Comparison of ENCODE assay signal across 30 cellular contexts in the genomic region with DNA sequence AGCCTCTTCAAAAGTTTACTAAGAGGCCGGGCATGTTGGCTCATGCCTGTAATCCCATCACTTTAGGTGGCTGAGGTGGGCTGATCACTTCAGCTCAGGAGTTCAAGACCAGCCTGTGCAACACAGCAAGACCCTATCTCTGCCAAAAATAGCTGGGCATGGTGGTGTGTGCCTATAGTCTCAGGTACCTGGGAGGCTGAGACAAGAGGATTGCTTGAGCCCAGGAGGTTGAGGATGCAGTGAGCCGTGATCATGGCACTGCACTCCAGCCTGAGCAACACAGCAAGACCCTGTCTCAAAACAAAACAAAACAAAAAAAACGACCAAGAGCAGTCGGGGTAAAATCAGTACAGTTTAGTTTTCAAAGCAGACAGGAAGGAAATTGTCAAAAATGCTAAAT. TPM values are rescaled to one million over a fixed set of nuclear protein-coding genes. Genes with fewer than 3 reads are reported as not detected.
DNase-seq lines count a peak whose midpoint lies in the region; ATAC-seq and TF ChIP-seq lines count a peak whose summit lies in the region.
"Had no signal": no experiment of that assay in that cellular context is flagged by ENCODE, and none has a peak within 500 bp of the region (broad histone marks: within the 10 kb centered on the region; RNA-seq: fewer than 3 reads in every experiment).

No MANE protein-coding gene starts in this region.

- H3K4me3 Mint-ChIP-seq in activated T-cell treated with anti-CD3 and anti-CD28 coated beads, Interleukin-2, amount 50 U/mL, for 24 hours = no peak overlapping the region
- peak overlapping the region; percentile 39 for H3K4me3 Mint-ChIP-seq in CD4-positive, alpha-beta T cell
- H3K4me3 Mint-ChIP-seq in activated CD4-positive, alpha-beta memory T cell treated with anti-CD3 and anti-CD28 coated beads for 36 hours = no peak overlapping the region
- H3K4me3 Mint-ChIP-seq in naive thymus-derived CD4-positive, alpha-beta T cell = peak overlapping the region; percentile 17 to 80 (median 49)

- no peak for ATAC-seq in CD4-positive, alpha-beta T cell (ENCODE audit: poor library complexity)
- ATAC-seq in naive thymus-derived CD4-positive, alpha-beta T cell = no peak
- no peak for ATAC-seq in HG03439 (IDR thresholded peaks at IDR 0.05; ENCODE audit: unreplicated experiment)
- ATAC-seq: A549, left lung, Panc1 had no signal

- no peaks in the 10 kb centered on the region for H3K27me3 Mint-ChIP-seq in activated T-cell treated with anti-CD3 and anti-CD28 coated beads, Interleukin-2, amount 50 U/mL, for 24 hours
- H3K27me3 Mint-ChIP-seq in CD4-positive, alpha-beta T cell = no peaks in the 10 kb centered on the region
- no peaks in the 10 kb centered on the region for H3K27me3 Mint-ChIP-seq in activated CD4-positive, alpha-beta memory T cell treated with anti-CD3 and anti-CD28 coated beads for 36 hours
- H3K27me3 Mint-ChIP-seq in naive thymus-derived CD4-positive, alpha-beta T cell = no peaks in the 10 kb centered on the region
- H3K27me3 Mint-ChIP-seq: naive B cell had no signal

- H3K27me3 ChIP-seq in CD4-positive, alpha-beta T cell (ENCODE audit: control insufficient read depth, insufficient read depth, low read length) = no peaks in the 10 kb centered on the region
- H3K27me3 ChIP-seq in naive thymus-derived CD4-positive, alpha-beta T cell (ENCODE audit: control insufficient read depth in 2 of 2, insufficient read depth in 2 of 2, low read length in 2 of 2) = no peaks in the 10 kb centered on the region
- H3K27me3 ChIP-seq: left lung, ovary had no signal

- POLR2A ChIA-PET in CD4-positive, alpha-beta T cell (lab: Charles Lee) = interaction anchor here (1.6 to 1.7 kb wide), 2 partner anchors 164 to 298 kb away, joined by 5 to 7 read pairs; partner anchors contain the start of gene TNRC6B
- POLR2A ChIA-PET in activated CD4-positive, alpha-beta memory T cell treated with anti-CD3 and anti-CD28 coated beads for 36 hours (lab: Charles Lee) = no interaction called here
- POLR2A ChIA-PET in naive thymus-derived CD4-positive, alpha-beta T cell (lab: Charles Lee) = interaction anchor here (1.0 to 1.6 kb wide), 4 partner anchors 8 to 133 kb away, joined by 3 to 5 read pairs (median 3); no protein-coding TSS in a partner anchor

- intact Hi-C loops in CD4-positive, alpha-beta T cell (cut with DNase I, micrococcal nuclease) = loop anchor here in 1 of 2 experiments (2.0 kb wide), 1 partner anchor 17 kb away; no protein-coding TSS in a partner anchor
- intact Hi-C loops in activated CD4-positive, alpha-beta memory T cell treated with anti-CD3 and anti-CD28 coated beads for 36 hours (cut with micrococcal nuclease) = loop anchor here (10.0 kb wide), 1 partner anchor 407 kb away; no protein-coding TSS in a partner anchor
- intact Hi-C loops in naive thymus-derived CD4-positive, alpha-beta T cell (cut with micrococcal nuclease) = no loop called here

- peaks cover 21% of the 10 kb centered on the region for H3K36me3 Mint-ChIP-seq in activated T-cell treated with anti-CD3 and anti-CD28 coated beads, Interleukin-2, amount 50 U/mL, for 24 hours (ENCODE audit: low read depth)
- H3K36me3 Mint-ChIP-seq in CD4-positive, alpha-beta T cell (ENCODE audit: low read depth) = peaks cover 8% of the 10 kb centered on the region
- H3K36me3 Mint-ChIP-seq in activated CD4-positive, alpha-beta memory T cell treated with anti-CD3 and anti-CD28 coated beads for 36 hours = peaks cover 5% of the 10 kb centered on the region
- H3K36me3 Mint-ChIP-seq in naive thymus-derived CD4-positive, alpha-beta T cell = peaks cover 0 to 18% (median 6%) of the 10 kb centered on the region in 5 donors
- H3K36me3 Mint-ChIP-seq: naive B cell had no signal

- no peak overlapping the region for H3K4me3 ChIP-seq in naive thymus-derived CD4-positive, alpha-beta T cell (ENCODE audit: low read length)
- H3K4me3 ChIP-seq: A549, left lung, ovary, smooth muscle cell had no signal

- DNase-seq in activated T-cell treated with anti-CD3 and anti-CD28 coated beads, Interleukin-2, amount 50 U/mL, for 24 hours = peak; percentile 19
- no peak for DNase-seq in activated T-cell treated with anti-CD3 and anti-CD28 coated beads, Interleukin-2, amount 50 U/mL, for 1 hour
- no peak for DNase-seq in CD4-positive, alpha-beta T cell
- no peak for DNase-seq in activated CD4-positive, alpha-beta memory T cell treated with anti-CD3 and anti-CD28 coated beads for 36 hours
- DNase-seq in naive thymus-derived CD4-positive, alpha-beta T cell = no peak
- DNase-seq in occipital lobe (lab: John Stamatoyannopoulos, UW) = no peak
- no peak for DNase-seq in NCI-H345 (lab: John Stamatoyannopoulos, UW)
- DNase-seq: activated CD4-positive, alpha-beta T cell treated with anti-CD3 and anti-CD28 coated beads, Interleukin-2, amount 50 U/mL, for 48 hours; amniotic stem cell; DMS79; effector CD8-positive, alpha-beta T cell; GDM1; glutamatergic neuron; IMR-90; left lung; naive B cell; NCI-H1092 treated with DMSO at 0.1 percent for 48 hours; NCI-H187 treated with DMSO at 0.1 percent for 48 hours; NCI-H524 treated with DMSO at 0.1 percent for 48 hours; NK-92 treated with Interleukin-12 subunit alpha and Interleukin-12 subunit beta, amount 100 ng/mL, for 24 hours; ovary; retina; SHP77; stimulated activated CD4-positive, alpha-beta T cell treated with anti-CD3 and anti-CD28 coated beads, Interleukin-1b, Interleukin-23, amount 100 ng/mL, for 48 hours; stimulated activated CD8-positive, alpha-beta memory T cell treated with anti-CD3 and anti-CD28 coated beads, Interleukin-4, amount 100 ng/mL, for 48 hours; trophoblast cell had no signal

- CTCF ChIA-PET in CD4-positive, alpha-beta T cell (lab: Charles Lee) = no interaction called here
- CTCF ChIA-PET in activated CD4-positive, alpha-beta memory T cell treated with anti-CD3 and anti-CD28 coated beads for 36 hours (lab: Charles Lee) = no interaction called here
- CTCF ChIA-PET in naive thymus-derived CD4-positive, alpha-beta T cell (lab: Charles Lee) = no interaction called here

- no peak for TF ChIP-seq CTCF in CD4-positive, alpha-beta T cell (IDR thresholded peaks at IDR 0.05)

- no peaks in the 10 kb centered on the region for H3K9me3 Mint-ChIP-seq in activated T-cell treated with anti-CD3 and anti-CD28 coated beads, Interleukin-2, amount 50 U/mL, for 24 hours
- H3K9me3 Mint-ChIP-seq in CD4-positive, alpha-beta T cell = no peaks in the 10 kb centered on the region
- no peaks in the 10 kb centered on the region for H3K9me3 Mint-ChIP-seq in activated CD4-positive, alpha-beta memory T cell treated with anti-CD3 and anti-CD28 coated beads for 36 hours
- peaks cover 0 to 5% (median 0%) of the 10 kb centered on the region in 11 donors for H3K9me3 Mint-ChIP-seq in naive thymus-derived CD4-positive, alpha-beta T cell
- H3K9me3 Mint-ChIP-seq: naive B cell had no signal

- peaks cover 0 to 4% (median 0%) of the 10 kb centered on the region in 3 experiments for H3K36me3 ChIP-seq in naive thymus-derived CD4-positive, alpha-beta T cell (ENCODE audit: control insufficient read depth in 2 of 3, insufficient read depth in 3 of 3, low read length in 3 of 3)
- H3K36me3 ChIP-seq: left lung, ovary had no signal

- peak overlapping the region; percentile 42 for H3K27ac Mint-ChIP-seq in activated T-cell treated with anti-CD3 and anti-CD28 coated beads, Interleukin-2, amount 50 U/mL, for 24 hours
- peak overlapping the region; percentile 78 for H3K27ac Mint-ChIP-seq in CD4-positive, alpha-beta T cell
- H3K27ac Mint-ChIP-seq in activated CD4-positive, alpha-beta memory T cell treated with anti-CD3 and anti-CD28 coated beads for 36 hours = peak overlapping the region; percentile 49
- peak overlapping the region; percentile 54 to 94 (median 79) for H3K27ac Mint-ChIP-seq in naive thymus-derived CD4-positive, alpha-beta T cell

- no peak overlapping the region for H3K27ac ChIP-seq in CD4-positive, alpha-beta T cell (ENCODE audit: low read depth, low read length)
- no peak overlapping the region for H3K27ac ChIP-seq in naive thymus-derived CD4-positive, alpha-beta T cell (ENCODE audit: low read depth, low read length)
- H3K27ac ChIP-seq: A549, left lung, ovary had no signal

- H3K9me3 ChIP-seq in CD4-positive, alpha-beta T cell (ENCODE audit: control insufficient read depth, low read length) = no peaks in the 10 kb centered on the region
- H3K9me3 ChIP-seq in naive thymus-derived CD4-positive, alpha-beta T cell (ENCODE audit: control insufficient read depth in 2 of 3, low read length in 3 of 3) = no peaks in the 10 kb centered on the region
- H3K9me3 ChIP-seq: A549, left lung, ovary had no signal

- H3K4me1 Mint-ChIP-seq in activated T-cell treated with anti-CD3 and anti-CD28 coated beads, Interleukin-2, amount 50 U/mL, for 24 hours (ENCODE audit: low read depth) = peaks cover 49% of the 10 kb centered on the region
- peaks cover 56% of the 10 kb centered on the region for H3K4me1 Mint-ChIP-seq in CD4-positive, alpha-beta T cell (ENCODE audit: low read depth)
- peaks cover 46% of the 10 kb centered on the region for H3K4me1 Mint-ChIP-seq in activated CD4-positive, alpha-beta memory T cell treated with anti-CD3 and anti-CD28 coated beads for 36 hours (ENCODE audit: low read depth)
- peaks cover 19 to 86% (median 57%) of the 10 kb centered on the region in 7 donors for H3K4me1 Mint-ChIP-seq in naive thymus-derived CD4-positive, alpha-beta T cell

- H3K4me1 ChIP-seq in naive thymus-derived CD4-positive, alpha-beta T cell (ENCODE audit: control insufficient read depth in 2 of 2, insufficient read depth in 2 of 2, low read length in 2 of 2) = peaks cover 24 to 28% of the 10 kb centered on the region in 2 donors

RNA-seq across cellular contexts. Expression of gene ADSL, which starts 4.7 kb away (rescaled TPM):
- total RNA-seq in CD4-positive, alpha-beta T cell = 10 to 100 TPM; 62.9 to 75.3 TPM
- total RNA-seq in activated CD4-positive, alpha-beta memory T cell treated with anti-CD3 and anti-CD28 coated beads for 36 hours = 100 to 1,000 TPM; 143 to 146 TPM
- total RNA-seq in naive thymus-derived CD4-positive, alpha-beta T cell = 100 to 1,000 TPM in 1 of 5 experiments, 10 to 100 TPM in 4; 54.4 to 127 (median 61.9) TPM
- 100 to 1,000 TPM; 118 to 121 TPM for polyA plus RNA-seq in naive thymus-derived CD4-positive, alpha-beta T cell
- total RNA-seq in occipital lobe = 48.2 TPM

RNA-seq across cellular contexts. Expression of gene SGSM3, which starts 28.8 kb away (rescaled TPM):
- 10 to 100 TPM; 87.9 to 89.9 TPM for total RNA-seq in CD4-positive, alpha-beta T cell
- total RNA-seq in activated CD4-positive, alpha-beta memory T cell treated with anti-CD3 and anti-CD28 coated beads for 36 hours = 10 to 100 TPM; 53.2 to 55.4 TPM
- 100 to 1,000 TPM in 2 of 5 experiments, 10 to 100 TPM in 3; 75.2 to 114 (median 91.1) TPM for total RNA-seq in naive thymus-derived CD4-positive, alpha-beta T cell
- 10 to 100 TPM; 52.1 to 61.2 TPM for polyA plus RNA-seq in naive thymus-derived CD4-positive, alpha-beta T cell
- 35.1 TPM for total RNA-seq in occipital lobe

Comparison
In these comparisons a context has a peak if more than half of its experiments do, and no peak if none do; other contexts are left out.
1. H3K4me3 Mint-ChIP-seq: peak in CD4-positive, alpha-beta T cell (single experiment) and naive thymus-derived CD4-positive, alpha-beta T cell (10 of 10); none in activated T-cell treated with anti-CD3 and anti-CD28 coated beads, Interleukin-2, amount 50 U/mL, for 24 hours (single experiment) and activated CD4-positive, alpha-beta memory T cell treated with anti-CD3 and anti-CD28 coated beads for 36 hours (single experiment).
2. Peak in every context shown above with its lines, with median percentiles within 50 percentile points of each other: H3K27ac Mint-ChIP-seq.